In genomic region chr4:77157859-77158486, GRCh38 we compare ENCODE assay signal across 8 cellular contexts. TPM values are rescaled to one million over a fixed set of nuclear protein-coding genes. Genes with fewer than 3 reads are reported as not detected.
DNase-seq lines count a peak whose midpoint lies in the region; ATAC-seq, FAIRE-seq and TF ChIP-seq lines count a peak whose summit lies in the region.

No MANE protein-coding gene starts in this region.

- peaks cover 37% of the 10 kb centered on the region for H3K4me1 Mint-ChIP-seq in activated CD4-positive, alpha-beta T cell treated with anti-CD3 and anti-CD28 coated beads, Interleukin-2, amount 10 ng/mL, durations not matched to agents 24 days and 14 days
- peaks cover 38% of the 10 kb centered on the region for H3K4me1 Mint-ChIP-seq in dendritic cell treated with granulocyte-macrophage colony-stimulating factor and Interleukin-4, amounts not matched to agents 40 ng/mL and 50 ng/mL, for 4 days (ENCODE audit: low read depth)

- peaks cover 23% of the 10 kb centered on the region for H3K36me3 Mint-ChIP-seq in activated CD4-positive, alpha-beta T cell treated with anti-CD3 and anti-CD28 coated beads, Interleukin-2, amount 10 ng/mL, durations not matched to agents 24 days and 14 days (ENCODE audit: low read depth)
- H3K36me3 Mint-ChIP-seq in dendritic cell treated with granulocyte-macrophage colony-stimulating factor and Interleukin-4, amounts not matched to agents 40 ng/mL and 50 ng/mL, for 4 days (ENCODE audit: low read depth), result peaks cover 62% of the 10 kb centered on the region

- H3K9me3 ChIP-seq in HepG2 (ENCODE audit: low read length), result no peaks in the 10 kb centered on the region

- ATAC-seq in HG03439 (IDR thresholded peaks at IDR 0.05; ENCODE audit: unreplicated experiment) (peak; percentile 54), HepG2 (peak; percentile 87)

- H3K27ac ChIP-seq in HepG2 (ENCODE audit: extremely low read length, insufficient read depth, low read length), result peak overlapping the region; percentile 93

- peak overlapping the region; percentile 90 for H3K9ac ChIP-seq in HepG2 (ENCODE audit: insufficient read depth, low read depth, low read length)

- TF ChIP-seq POLR2A in HepG2 (IDR thresholded peaks at IDR 0.05; ENCODE audit: insufficient read depth in 1 of 2, low read depth in 2 of 2, low read length in 2 of 2), result no peak; a peak in 1 of 4 replicates

- TF ChIP-seq RAD21 in HepG2 (CRISPR knock-in tag; IDR thresholded peaks at IDR 0.05), result no peak

- H3K4me2 ChIP-seq in HepG2 (ENCODE audit: low read depth, low read length), result peak overlapping the region; percentile 88

- no peaks in the 10 kb centered on the region; a peak in 1 of 5 replicates for H3K27me3 ChIP-seq in HepG2 (ENCODE audit: control insufficient read depth in 1 of 2, insufficient read depth in 2 of 2, low read length in 2 of 2)

- FAIRE-seq in GM19239 (lab: Jason Lieb, UNC) (peak; percentile 90), HepG2 (lab: Jason Lieb, UNC) (no peak)

- peaks cover 3% of the 10 kb centered on the region for H3K27me3 Mint-ChIP-seq in activated CD4-positive, alpha-beta T cell treated with anti-CD3 and anti-CD28 coated beads, Interleukin-2, amount 10 ng/mL, durations not matched to agents 24 days and 14 days
- no peaks in the 10 kb centered on the region for H3K27me3 Mint-ChIP-seq in dendritic cell treated with granulocyte-macrophage colony-stimulating factor and Interleukin-4, amounts not matched to agents 40 ng/mL and 50 ng/mL, for 4 days

- DNase-seq in AG20443 (ENCODE audit: low spot score) (peak; percentile 93), GM19239 (ENCODE audit: insufficient read length, low spot score) (peak; percentile 48), NCI-H526 (lab: John Stamatoyannopoulos, UW) (peak; percentile 51 to 83), HepG2 (ENCODE audit: low spot score) (peak; percentile 78)
- DNase-seq in activated CD4-positive, alpha-beta T cell treated with anti-CD3 and anti-CD28 coated beads, Interleukin-2, amount 10 ng/mL, durations not matched to agents 24 days and 14 days, result peak; percentile 92
- DNase-seq in stimulated activated CD4-positive, alpha-beta T cell treated with anti-CD3 and anti-CD28 coated beads, Interleukin-2, amount 100 ng/mL, for 4 hours (ENCODE audit: low read depth), result peak; percentile 41

- peaks cover 6% of the 10 kb centered on the region for H3K79me2 ChIP-seq in HepG2 (ENCODE audit: insufficient read depth, low read length)

- H3K4me3 Mint-ChIP-seq in activated CD4-positive, alpha-beta T cell treated with anti-CD3 and anti-CD28 coated beads, Interleukin-2, amount 10 ng/mL, durations not matched to agents 24 days and 14 days, result peak overlapping the region; percentile 100
- H3K4me3 Mint-ChIP-seq in dendritic cell treated with granulocyte-macrophage colony-stimulating factor and Interleukin-4, amounts not matched to agents 40 ng/mL and 50 ng/mL, for 4 days, result peak overlapping the region; percentile 97

- POLR2A ChIA-PET in HepG2 (lab: Yijun Ruan, JAX), result interaction anchor here (0.6 kb wide), 1 partner anchor 81 kb away, joined by 3 read pairs; no protein-coding TSS in a partner anchor

- H3K9me3 Mint-ChIP-seq in activated CD4-positive, alpha-beta T cell treated with anti-CD3 and anti-CD28 coated beads, Interleukin-2, amount 10 ng/mL, durations not matched to agents 24 days and 14 days, result no peaks in the 10 kb centered on the region
- no peaks in the 10 kb centered on the region for H3K9me3 Mint-ChIP-seq in dendritic cell treated with granulocyte-macrophage colony-stimulating factor and Interleukin-4, amounts not matched to agents 40 ng/mL and 50 ng/mL, for 4 days

- H2AFZ ChIP-seq in HepG2 (ENCODE audit: low read length), result no peak overlapping the region

- CTCF ChIA-PET in HepG2 (lab: Yijun Ruan, JAX; ENCODE audit: low intra/inter-chr PET ratio, low total read pairs), result no interaction called here

- peak overlapping the region; percentile 88 to 99 (median 99) for H3K4me3 ChIP-seq in HepG2 (replicated peaks in 1 of 3; ENCODE audit: insufficient read depth in 1 of 3, low read depth in 2 of 3, low read length in 3 of 3)

- in situ Hi-C loops in HepG2 (cut with HindIII; ENCODE audit: extremely low pct_ligation_motif_present, low pct_unique_long_range_greater_than_20kb), result loop anchor here (5.0 kb wide), 1 partner anchor 81 kb away; the partner anchor contains the start of gene CCNI

- TF ChIP-seq EP300 in HepG2 (IDR thresholded peaks at IDR 0.05; ENCODE audit: low read depth in 2 of 2, low read length in 2 of 2) (no peak), HepG2 (CRISPR knock-in tag; IDR thresholded peaks at IDR 0.05; ENCODE audit: borderline replicate concordance) (no peak)

- intact Hi-C loops in activated CD4-positive, alpha-beta T cell treated with anti-CD3 and anti-CD28 coated beads, Interleukin-2, amount 10 ng/mL, durations not matched to agents 24 days and 14 days (cut with micrococcal nuclease), result loop anchor here (1.0 to 5.0 kb wide), 3 partner anchors 45 to 1011 kb away; partner anchors contain the start of gene NUP54
- intact Hi-C loops in dendritic cell treated with granulocyte-macrophage colony-stimulating factor and Interleukin-4, amounts not matched to agents 40 ng/mL and 50 ng/mL, for 4 days (cut with micrococcal nuclease), result loop anchor here (1.0 to 5.0 kb wide), 3 partner anchors 35 to 82 kb away; no protein-coding TSS in a partner anchor
- intact Hi-C loops in HepG2 (cut with micrococcal nuclease; ENCODE audit: unreplicated experiment), result loop anchor here (2.0 to 5.0 kb wide), 2 partner anchors 44 to 81 kb away; no protein-coding TSS in a partner anchor

- H4K20me1 ChIP-seq in HepG2 (ENCODE audit: insufficient read depth, low read length), result no peaks in the 10 kb centered on the region

- TF ChIP-seq CTCF in HepG2 (CRISPR knock-in tag; IDR thresholded peaks at IDR 0.05), result peak; percentile 48

- BruUV-seq in HepG2 (replicated peaks; lab: Mats Ljungman, UMichigan), result no TSS peak

- H3K4me1 ChIP-seq in HepG2 (ENCODE audit: insufficient read depth, low read length), result peaks cover 27% of the 10 kb centered on the region

- WGBS in HepG2 (ENCODE audit: low lambda C conversion rate), result no CpG with 5 or more reads among the region's 53 CpGs

- peaks cover 1 to 26% of the 10 kb centered on the region in 2 experiments; a peak in 4 of 5 replicates for H3K36me3 ChIP-seq in HepG2 (replicated peaks in 1 of 2; ENCODE audit: control insufficient read depth in 1 of 2, insufficient read depth in 2 of 2, low read length in 2 of 2)

- peak overlapping the region; percentile 64 for H3K27ac Mint-ChIP-seq in activated CD4-positive, alpha-beta T cell treated with anti-CD3 and anti-CD28 coated beads, Interleukin-2, amount 10 ng/mL, durations not matched to agents 24 days and 14 days
- peak overlapping the region; percentile 99 for H3K27ac Mint-ChIP-seq in dendritic cell treated with granulocyte-macrophage colony-stimulating factor and Interleukin-4, amounts not matched to agents 40 ng/mL and 50 ng/mL, for 4 days

TF ChIP-seq in HepG2, 621 proteins besides CTCF, POLR2A, EP300 and RAD21 (continues in another document):
- no peak for TF ChIP-seq POLR2AphosphoS2 (IDR thresholded peaks at IDR 0.05; ENCODE audit: low read depth, low read length)
- TF ChIP-seq, protein P1, sequence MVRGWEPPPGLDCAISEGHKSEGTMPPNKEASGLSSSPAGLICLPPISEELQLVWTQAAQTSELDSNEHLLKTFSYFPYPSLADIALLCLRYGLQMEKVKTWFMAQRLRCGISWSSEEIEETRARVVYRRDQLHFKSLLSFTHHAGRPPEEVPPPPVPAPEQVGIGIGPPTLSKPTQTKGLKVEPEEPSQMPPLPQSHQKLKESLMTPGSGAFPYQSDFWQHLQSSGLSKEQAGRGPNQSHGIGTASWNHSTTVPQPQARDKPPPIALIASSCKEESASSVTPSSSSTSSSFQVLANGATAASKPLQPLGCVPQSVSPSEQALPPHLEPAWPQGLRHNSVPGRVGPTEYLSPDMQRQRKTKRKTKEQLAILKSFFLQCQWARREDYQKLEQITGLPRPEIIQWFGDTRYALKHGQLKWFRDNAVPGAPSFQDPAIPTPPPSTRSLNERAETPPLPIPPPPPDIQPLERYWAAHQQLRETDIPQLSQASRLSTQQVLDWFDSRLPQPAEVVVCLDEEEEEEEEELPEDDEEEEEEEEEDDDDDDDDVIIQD (CRISPR knock-in tag; IDR thresholded peaks at IDR 0.05; ENCODE audit: low read depth), result no peak
- TF ChIP-seq, protein P2, sequence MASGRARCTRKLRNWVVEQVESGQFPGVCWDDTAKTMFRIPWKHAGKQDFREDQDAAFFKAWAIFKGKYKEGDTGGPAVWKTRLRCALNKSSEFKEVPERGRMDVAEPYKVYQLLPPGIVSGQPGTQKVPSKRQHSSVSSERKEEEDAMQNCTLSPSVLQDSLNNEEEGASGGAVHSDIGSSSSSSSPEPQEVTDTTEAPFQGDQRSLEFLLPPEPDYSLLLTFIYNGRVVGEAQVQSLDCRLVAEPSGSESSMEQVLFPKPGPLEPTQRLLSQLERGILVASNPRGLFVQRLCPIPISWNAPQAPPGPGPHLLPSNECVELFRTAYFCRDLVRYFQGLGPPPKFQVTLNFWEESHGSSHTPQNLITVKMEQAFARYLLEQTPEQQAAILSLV (CRISPR knock-in tag; IDR thresholded peaks at IDR 0.05; ENCODE audit: borderline replicate concordance), result peak; percentile 29; the same call in 1 of the 2 replicates

RNA-seq across cellular contexts. Expression of gene CCNG2, which starts 1.0 kb away (rescaled TPM):
- total RNA-seq in activated CD4-positive, alpha-beta T cell treated with anti-CD3 and anti-CD28 coated beads, Interleukin-2, amount 10 ng/mL, durations not matched to agents 24 days and 14 days, result 10.4 and 11.1 TPM in 2 replicates
- 3.9 and 6.1 TPM in 2 replicates for total RNA-seq in HepG2 (2016; rRNA removed; fragmentation: Illumina TruSeq; extraction: Trizol)
- total RNA-seq in HepG2 (2016; cell fraction: cytosol; rRNA removed; fragmentation: Illumina TruSeq; extraction: Trizol; ENCODE audit: low read depth), result 1.4 and 1.8 TPM in 2 replicates
- 4.1 and 5.7 TPM in 2 replicates for total RNA-seq in HepG2 (2016; cell fraction: insoluble cytoplasmic fraction; rRNA removed; fragmentation: Illumina TruSeq; extraction: Trizol)
- total RNA-seq in HepG2 (2016; cell fraction: membrane; rRNA removed; fragmentation: Illumina TruSeq; extraction: Trizol), result 6.1 and 7.7 TPM in 2 replicates
- 4.9 and 5.6 TPM in 2 replicates for total RNA-seq in HepG2 (2016; cell fraction: nucleus; rRNA removed; fragmentation: Illumina TruSeq; extraction: Trizol)
- 8.5 and 11.5 TPM in 2 replicates for polyA plus RNA-seq in HepG2 (2011; rRNA removed)
- 3.6 and 4.5 TPM in 2 replicates for polyA plus RNA-seq in HepG2 (2011; cell fraction: cytosol; rRNA removed)
- polyA plus RNA-seq in HepG2 (2011; cell fraction: nucleus; rRNA removed), result 6.7 and 9.8 TPM in 2 replicates
- 9.4 and 14.3 TPM in 2 replicates for polyA plus RNA-seq in HepG2 (2012)
- polyA plus RNA-seq in HepG2 (2016; cell fraction: cytosol; fragmentation: Illumina TruSeq; extraction: Trizol; ENCODE audit: low read depth), result 2.4 and 2.5 TPM in 2 replicates
- polyA plus RNA-seq in HepG2 (2016; cell fraction: insoluble cytoplasmic fraction; fragmentation: Illumina TruSeq; extraction: Trizol; ENCODE audit: low read depth), result 8.0 and 8.5 TPM in 2 replicates
- 6.7 and 7.8 TPM in 2 replicates for polyA plus RNA-seq in HepG2 (2016; cell fraction: membrane; fragmentation: Illumina TruSeq; extraction: Trizol; ENCODE audit: low read depth)
- 11.1 and 12.2 TPM in 2 replicates for polyA plus RNA-seq in HepG2 (2016; cell fraction: nucleus; fragmentation: Illumina TruSeq; extraction: Trizol; ENCODE audit: insufficient read depth, low read depth)
- polyA minus RNA-seq in HepG2 (2011; rRNA and poly(A)+ RNA removed; ENCODE audit: low replicate concordance), result 3.0 and 5.4 TPM in 2 replicates
- polyA minus RNA-seq in HepG2 (2011; cell fraction: cytosol; rRNA and poly(A)+ RNA removed), result 7.0 and 10.4 TPM in 2 replicates
- polyA minus RNA-seq in HepG2 (2011; cell fraction: nucleus; rRNA and poly(A)+ RNA removed), result 14.4 and 15.4 TPM in 2 replicates

Comparison
In these comparisons a context has a peak if more than half of its experiments do, and no peak if none do; other contexts are left out.
1. Peak in every context shown above with its lines: DNase-seq, ATAC-seq, H3K4me3 ChIP-seq and H3K27ac ChIP-seq.
2. DNase-seq: peak in every context shown above with its lines; median percentile 93 in AG20443; 92 in activated CD4-positive, alpha-beta T cell treated with anti-CD3 and anti-CD28 coated beads, Interleukin-2, amount 10 ng/mL, durations not matched to agents 24 days and 14 days; 78 in HepG2; 67 in NCI-H526; 48 in GM19239; 41 in stimulated activated CD4-positive, alpha-beta T cell treated with anti-CD3 and anti-CD28 coated beads, Interleukin-2, amount 100 ng/mL, for 4 hours.